In the genomic region with DNA sequence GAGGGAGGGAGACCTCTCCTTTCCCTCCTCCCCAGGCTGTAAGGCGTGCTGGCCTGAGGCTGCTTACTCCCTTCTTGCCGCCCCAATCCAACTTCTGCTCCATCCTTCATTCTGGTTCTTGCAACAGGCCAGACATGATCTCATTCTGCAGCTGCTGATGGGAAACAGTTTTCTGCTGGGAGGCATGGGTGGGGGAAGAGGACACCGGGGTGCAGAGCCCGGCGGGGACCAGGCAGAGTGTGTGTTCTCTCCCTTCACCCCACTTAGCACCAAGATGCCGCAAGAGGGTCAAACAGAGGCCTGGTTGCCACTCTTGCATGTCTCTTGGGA, we compare ENCODE assay signal across 2 cellular contexts.
TF ChIP-seq lines count a peak whose summit lies in the region.

No MANE protein-coding gene starts in this region.

TF ChIP-seq in IMR-90, 13 proteins besides CTCF, POLR2A, EP300 and RAD21:
- TF ChIP-seq, protein P1, sequence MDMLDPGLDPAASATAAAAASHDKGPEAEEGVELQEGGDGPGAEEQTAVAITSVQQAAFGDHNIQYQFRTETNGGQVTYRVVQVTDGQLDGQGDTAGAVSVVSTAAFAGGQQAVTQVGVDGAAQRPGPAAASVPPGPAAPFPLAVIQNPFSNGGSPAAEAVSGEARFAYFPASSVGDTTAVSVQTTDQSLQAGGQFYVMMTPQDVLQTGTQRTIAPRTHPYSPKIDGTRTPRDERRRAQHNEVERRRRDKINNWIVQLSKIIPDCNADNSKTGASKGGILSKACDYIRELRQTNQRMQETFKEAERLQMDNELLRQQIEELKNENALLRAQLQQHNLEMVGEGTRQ (IDR thresholded peaks at IDR 0.05; ENCODE audit: low read depth, low read length), result no peak
- TF ChIP-seq RCOR1 (IDR thresholded peaks at IDR 0.05; ENCODE audit: insufficient replicate concordance, low read length) (no peak), CEBPB (IDR thresholded peaks at IDR 0.05; ENCODE audit: low read depth, low read length) (no peak), SMC3 (IDR thresholded peaks at IDR 0.05; ENCODE audit: low read depth, low read length) (no peak), NFE2L2 (IDR thresholded peaks at IDR 0.05; ENCODE audit: low read depth, low read length) (no peak)

TF ChIP-seq in GM12878, 131 proteins besides CTCF, POLR2A, EP300 and RAD21:
- TF ChIP-seq JUND (IDR thresholded peaks at IDR 0.05; ENCODE audit: low read depth, low read length), result no peak
- TF ChIP-seq KAT2A (conservative IDR thresholded peaks at IDR 0.05; ENCODE audit: control insufficient read depth, low read depth, low read length), result no peak
- no peak for TF ChIP-seq TBL1XR1 (IDR thresholded peaks at IDR 0.05; ENCODE audit: low read depth, low read length)
- TF ChIP-seq, protein P2, sequence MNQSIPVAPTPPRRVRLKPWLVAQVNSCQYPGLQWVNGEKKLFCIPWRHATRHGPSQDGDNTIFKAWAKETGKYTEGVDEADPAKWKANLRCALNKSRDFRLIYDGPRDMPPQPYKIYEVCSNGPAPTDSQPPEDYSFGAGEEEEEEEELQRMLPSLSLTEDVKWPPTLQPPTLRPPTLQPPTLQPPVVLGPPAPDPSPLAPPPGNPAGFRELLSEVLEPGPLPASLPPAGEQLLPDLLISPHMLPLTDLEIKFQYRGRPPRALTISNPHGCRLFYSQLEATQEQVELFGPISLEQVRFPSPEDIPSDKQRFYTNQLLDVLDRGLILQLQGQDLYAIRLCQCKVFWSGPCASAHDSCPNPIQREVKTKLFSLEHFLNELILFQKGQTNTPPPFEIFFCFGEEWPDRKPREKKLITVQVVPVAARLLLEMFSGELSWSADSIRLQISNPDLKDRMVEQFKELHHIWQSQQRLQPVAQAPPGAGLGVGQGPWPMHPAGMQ (IDR thresholded peaks at IDR 0.05; ENCODE audit: borderline replicate concordance), result no peak
- no peak for TF ChIP-seq BACH1 (IDR thresholded peaks at IDR 0.05; ENCODE audit: borderline replicate concordance)
- no peak for TF ChIP-seq HDAC6 (IDR thresholded peaks at IDR 0.05; ENCODE audit: unreplicated experiment)
- TF ChIP-seq PML (IDR thresholded peaks at IDR 0.05; ENCODE audit: low read length), result no peak
- TF ChIP-seq KLF5 (IDR thresholded peaks at IDR 0.05; ENCODE audit: partially characterized antibody), result no peak
- TF ChIP-seq POU2F2 (IDR thresholded peaks at IDR 0.05; ENCODE audit: borderline replicate concordance, low read depth, low read length), result no peak
- TF ChIP-seq SMAD5 (IDR thresholded peaks at IDR 0.05; ENCODE audit: low read depth), result no peak
- TF ChIP-seq ZNF24 (IDR thresholded peaks at IDR 0.05), result no peak
- TF ChIP-seq HCFC1 (IDR thresholded peaks at IDR 0.05; ENCODE audit: low read length), result no peak
- no peak for TF ChIP-seq IRF4 (IDR thresholded peaks at IDR 0.05; ENCODE audit: low read depth, low read length)
- TF ChIP-seq RBBP5 (conservative IDR thresholded peaks at IDR 0.05), result no peak
- TF ChIP-seq, protein P3, sequence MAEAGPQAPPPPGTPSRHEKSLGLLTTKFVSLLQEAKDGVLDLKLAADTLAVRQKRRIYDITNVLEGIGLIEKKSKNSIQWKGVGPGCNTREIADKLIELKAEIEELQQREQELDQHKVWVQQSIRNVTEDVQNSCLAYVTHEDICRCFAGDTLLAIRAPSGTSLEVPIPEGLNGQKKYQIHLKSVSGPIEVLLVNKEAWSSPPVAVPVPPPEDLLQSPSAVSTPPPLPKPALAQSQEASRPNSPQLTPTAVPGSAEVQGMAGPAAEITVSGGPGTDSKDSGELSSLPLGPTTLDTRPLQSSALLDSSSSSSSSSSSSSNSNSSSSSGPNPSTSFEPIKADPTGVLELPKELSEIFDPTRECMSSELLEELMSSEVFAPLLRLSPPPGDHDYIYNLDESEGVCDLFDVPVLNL (IDR thresholded peaks at IDR 0.05; ENCODE audit: low read depth, low read length), result no peak
- TF ChIP-seq ZSCAN29 (IDR thresholded peaks at IDR 0.05), result no peak
- TF ChIP-seq, protein P4, sequence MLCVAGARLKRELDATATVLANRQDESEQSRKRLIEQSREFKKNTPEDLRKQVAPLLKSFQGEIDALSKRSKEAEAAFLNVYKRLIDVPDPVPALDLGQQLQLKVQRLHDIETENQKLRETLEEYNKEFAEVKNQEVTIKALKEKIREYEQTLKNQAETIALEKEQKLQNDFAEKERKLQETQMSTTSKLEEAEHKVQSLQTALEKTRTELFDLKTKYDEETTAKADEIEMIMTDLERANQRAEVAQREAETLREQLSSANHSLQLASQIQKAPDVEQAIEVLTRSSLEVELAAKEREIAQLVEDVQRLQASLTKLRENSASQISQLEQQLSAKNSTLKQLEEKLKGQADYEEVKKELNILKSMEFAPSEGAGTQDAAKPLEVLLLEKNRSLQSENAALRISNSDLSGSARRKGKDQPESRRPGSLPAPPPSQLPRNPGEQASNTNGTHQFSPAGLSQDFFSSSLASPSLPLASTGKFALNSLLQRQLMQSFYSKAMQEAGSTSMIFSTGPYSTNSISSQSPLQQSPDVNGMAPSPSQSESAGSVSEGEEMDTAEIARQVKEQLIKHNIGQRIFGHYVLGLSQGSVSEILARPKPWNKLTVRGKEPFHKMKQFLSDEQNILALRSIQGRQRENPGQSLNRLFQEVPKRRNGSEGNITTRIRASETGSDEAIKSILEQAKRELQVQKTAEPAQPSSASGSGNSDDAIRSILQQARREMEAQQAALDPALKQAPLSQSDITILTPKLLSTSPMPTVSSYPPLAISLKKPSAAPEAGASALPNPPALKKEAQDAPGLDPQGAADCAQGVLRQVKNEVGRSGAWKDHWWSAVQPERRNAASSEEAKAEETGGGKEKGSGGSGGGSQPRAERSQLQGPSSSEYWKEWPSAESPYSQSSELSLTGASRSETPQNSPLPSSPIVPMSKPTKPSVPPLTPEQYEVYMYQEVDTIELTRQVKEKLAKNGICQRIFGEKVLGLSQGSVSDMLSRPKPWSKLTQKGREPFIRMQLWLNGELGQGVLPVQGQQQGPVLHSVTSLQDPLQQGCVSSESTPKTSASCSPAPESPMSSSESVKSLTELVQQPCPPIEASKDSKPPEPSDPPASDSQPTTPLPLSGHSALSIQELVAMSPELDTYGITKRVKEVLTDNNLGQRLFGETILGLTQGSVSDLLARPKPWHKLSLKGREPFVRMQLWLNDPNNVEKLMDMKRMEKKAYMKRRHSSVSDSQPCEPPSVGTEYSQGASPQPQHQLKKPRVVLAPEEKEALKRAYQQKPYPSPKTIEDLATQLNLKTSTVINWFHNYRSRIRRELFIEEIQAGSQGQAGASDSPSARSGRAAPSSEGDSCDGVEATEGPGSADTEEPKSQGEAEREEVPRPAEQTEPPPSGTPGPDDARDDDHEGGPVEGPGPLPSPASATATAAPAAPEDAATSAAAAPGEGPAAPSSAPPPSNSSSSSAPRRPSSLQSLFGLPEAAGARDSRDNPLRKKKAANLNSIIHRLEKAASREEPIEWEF (IDR thresholded peaks at IDR 0.05; ENCODE audit: insufficient replicate concordance, low read depth, low read length), result no peak
- TF ChIP-seq, protein P5, sequence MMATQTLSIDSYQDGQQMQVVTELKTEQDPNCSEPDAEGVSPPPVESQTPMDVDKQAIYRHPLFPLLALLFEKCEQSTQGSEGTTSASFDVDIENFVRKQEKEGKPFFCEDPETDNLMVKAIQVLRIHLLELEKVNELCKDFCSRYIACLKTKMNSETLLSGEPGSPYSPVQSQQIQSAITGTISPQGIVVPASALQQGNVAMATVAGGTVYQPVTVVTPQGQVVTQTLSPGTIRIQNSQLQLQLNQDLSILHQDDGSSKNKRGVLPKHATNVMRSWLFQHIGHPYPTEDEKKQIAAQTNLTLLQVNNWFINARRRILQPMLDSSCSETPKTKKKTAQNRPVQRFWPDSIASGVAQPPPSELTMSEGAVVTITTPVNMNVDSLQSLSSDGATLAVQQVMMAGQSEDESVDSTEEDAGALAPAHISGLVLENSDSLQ (IDR thresholded peaks at IDR 0.05), result no peak
- TF ChIP-seq FOXK2 (IDR thresholded peaks at IDR 0.05), result no peak
